Comparison of ENCODE assay signal across 22 cellular contexts in genomic region chr19:58213075-58213369, GRCh38. TPM values are rescaled to one million over a fixed set of nuclear protein-coding genes. Genes with fewer than 3 reads are reported as not detected.
DNase-seq lines count a peak whose midpoint lies in the region; TF ChIP-seq lines count a peak whose summit lies in the region.
"Had no signal": no experiment of that assay in that cellular context is flagged by ENCODE, and none has a peak within 500 bp of the region (broad histone marks: within the 10 kb centered on the region; RNA-seq: fewer than 3 reads in every experiment).

No MANE protein-coding gene starts in this region.

- peaks cover 89% of the 10 kb centered on the region for H3K9me3 ChIP-seq in CD8-positive, alpha-beta memory T cell (ENCODE audit: low read length)
- H3K9me3 ChIP-seq in HEK293 (ENCODE audit: control insufficient read depth, insufficient read depth, low read depth, low read length), result no peaks in the 10 kb centered on the region; the same call in 1 of the 2 replicates
- H3K9me3 ChIP-seq in skeletal muscle tissue (ENCODE audit: control insufficient read depth in 3 of 3, low read length in 3 of 3), result peaks cover 66 to 86% (median 78%) of the 10 kb centered on the region in 3 donors
- peaks cover 14% of the 10 kb centered on the region for H3K9me3 ChIP-seq in HAP-1

- H3K4me3 Mint-ChIP-seq in CD8-positive, alpha-beta memory T cell, result no peak overlapping the region
- H3K4me3 Mint-ChIP-seq in endothelial cell (ENCODE audit: unreplicated experiment), result peak overlapping the region; percentile 86
- no peak overlapping the region for H3K4me3 Mint-ChIP-seq in mesothelial cell of epicardium
- no peak overlapping the region for H3K4me3 Mint-ChIP-seq in type B pancreatic cell
- H3K4me3 Mint-ChIP-seq: B cell had no signal

- POLR2A ChIA-PET in CD8-positive, alpha-beta memory T cell (lab: Charles Lee), result interaction anchor here (1.5 kb wide), 1 partner anchor 29 kb away, joined by 3 read pairs; no protein-coding TSS in a partner anchor
- POLR2A ChIA-PET in HEK293 (lab: Yijun Ruan, JAX), result no interaction called here

- H3K9ac ChIP-seq in skeletal muscle tissue (ENCODE audit: low read depth in 1 of 3, low read length in 3 of 3), result no peak overlapping the region

- peaks cover 49% of the 10 kb centered on the region for H3K36me3 ChIP-seq in CD8-positive, alpha-beta memory T cell (ENCODE audit: insufficient read depth, low read length)
- H3K36me3 ChIP-seq in HEK293 (ENCODE audit: control insufficient read depth in 2 of 2, insufficient read depth in 1 of 2, low read length in 2 of 2), result peaks cover under 1 to 63% of the 10 kb centered on the region in 2 experiments
- peaks cover 57 to 62% (median 60%) of the 10 kb centered on the region in 3 donors for H3K36me3 ChIP-seq in skeletal muscle tissue (ENCODE audit: control insufficient read depth in 3 of 3, insufficient read depth in 3 of 3, low read length in 3 of 3)
- peaks cover 24% of the 10 kb centered on the region for H3K36me3 ChIP-seq in HAP-1 (replicated peaks)

- CTCF ChIA-PET in CD8-positive, alpha-beta memory T cell (lab: Charles Lee), result no interaction called here
- CTCF ChIA-PET in HEK293 (lab: Yijun Ruan, JAX), result no interaction called here

- H3K4me3 ChIP-seq in CD8-positive, alpha-beta memory T cell (ENCODE audit: low read length), result peak overlapping the region; percentile 2
- H3K4me3 ChIP-seq in HEK293 (ENCODE audit: low read depth, low read length) (no peak overlapping the region), skeletal muscle tissue (ENCODE audit: low read length in 3 of 3) (peak overlapping the region in 2 of 3 donors; percentile 23 to 57), HAP-1 (no peak overlapping the region)

- H3K4me1 Mint-ChIP-seq in CD8-positive, alpha-beta memory T cell, result no peaks in the 10 kb centered on the region
- no peaks in the 10 kb centered on the region for H3K4me1 Mint-ChIP-seq in endothelial cell (ENCODE audit: unreplicated experiment)
- no peaks in the 10 kb centered on the region for H3K4me1 Mint-ChIP-seq in mesothelial cell of epicardium
- H3K4me1 Mint-ChIP-seq in type B pancreatic cell (ENCODE audit: unreplicated experiment), result no peaks in the 10 kb centered on the region
- H3K4me1 Mint-ChIP-seq: B cell had no signal

- H3K27me3 ChIP-seq in CD8-positive, alpha-beta memory T cell (ENCODE audit: insufficient read depth, low read length, poor library complexity, severe bottlenecking), result no peaks in the 10 kb centered on the region
- H3K27me3 ChIP-seq in skeletal muscle tissue (ENCODE audit: control insufficient read depth in 3 of 3, insufficient read depth in 3 of 3, low read length in 3 of 3), result no peaks in the 10 kb centered on the region
- H3K27me3 ChIP-seq in HAP-1 (ENCODE audit: low read depth), result no peaks in the 10 kb centered on the region

- H3K27ac Mint-ChIP-seq in CD8-positive, alpha-beta memory T cell, result no peak overlapping the region
- no peak overlapping the region for H3K27ac Mint-ChIP-seq in endothelial cell (ENCODE audit: unreplicated experiment)
- H3K27ac Mint-ChIP-seq in mesothelial cell of epicardium, result no peak overlapping the region
- no peak overlapping the region for H3K27ac Mint-ChIP-seq in type B pancreatic cell
- H3K27ac Mint-ChIP-seq: B cell had no signal

- H3K4me1 ChIP-seq in CD8-positive, alpha-beta memory T cell (ENCODE audit: insufficient read depth, low read length), result no peaks in the 10 kb centered on the region
- H3K4me1 ChIP-seq in HEK293 (ENCODE audit: control insufficient read depth, insufficient read depth, low read length) (no peaks in the 10 kb centered on the region), skeletal muscle tissue (ENCODE audit: control insufficient read depth in 3 of 3, insufficient read depth in 3 of 3, low read length in 3 of 3) (no peaks in the 10 kb centered on the region), HAP-1 (no peaks in the 10 kb centered on the region)

- peaks cover 42 to 57% (median 56%) of the 10 kb centered on the region in 3 donors for H3K36me3 Mint-ChIP-seq in CD8-positive, alpha-beta memory T cell
- H3K36me3 Mint-ChIP-seq in endothelial cell (ENCODE audit: low read depth, unreplicated experiment) (peaks cover 88% of the 10 kb centered on the region), mesothelial cell of epicardium (peaks cover 85% of the 10 kb centered on the region), type B pancreatic cell (peaks cover 64% of the 10 kb centered on the region)

- DNase-seq in CD8-positive, alpha-beta memory T cell, result no peak
- DNase-seq in endothelial cell (ENCODE audit: low spot score) (no peak), mesothelial cell of epicardium (ENCODE audit: low spot score in 2 of 2, unreplicated experiment in 2 of 2) (no peak), HAP-1 (ENCODE audit: low spot score in 2 of 2) (no peak), medulla oblongata (ENCODE audit: extremely low spot score) (no peak), type B pancreatic cell (ENCODE audit: extremely low spot score, unreplicated experiment) (no peak)
- DNase-seq: COR-L47, DMS 273 treated with DMSO at 0.1 percent for 48 hours, DMS79, GF-D8, GOT3, KG1, MM.1S, NCI-H1694 treated with DMSO at 0.1 percent for 48 hours, NCI-H2081, NCI-H2227 treated with DMSO at 0.1 percent for 48 hours, NCI-H526 treated with DMSO at 0.1 percent for 48 hours, SHP77 had no signal

- peaks cover 52 to 96% (median 91%) of the 10 kb centered on the region in 5 donors for H3K9me3 Mint-ChIP-seq in CD8-positive, alpha-beta memory T cell
- H3K9me3 Mint-ChIP-seq in endothelial cell (ENCODE audit: unreplicated experiment), result peaks cover 51% of the 10 kb centered on the region
- peaks cover 82% of the 10 kb centered on the region for H3K9me3 Mint-ChIP-seq in mesothelial cell of epicardium
- H3K9me3 Mint-ChIP-seq in type B pancreatic cell, result peaks cover 32% of the 10 kb centered on the region

- no peak for TF ChIP-seq CTCF in HEK293 (tag by site-specific recombination; IDR thresholded peaks at IDR 0.05)
- no peak for TF ChIP-seq CTCF in endothelial cell (IDR thresholded peaks at IDR 0.05; ENCODE audit: unreplicated experiment)
- TF ChIP-seq CTCF in mesothelial cell of epicardium (IDR thresholded peaks at IDR 0.05; ENCODE audit: unreplicated experiment), result no peak
- TF ChIP-seq CTCF in type B pancreatic cell (conservative IDR thresholded peaks at IDR 0.05), result no peak

- in situ Hi-C loops in HAP-1 (cut with MboI; ENCODE audit: low sequenced_read_pairs), result no loop called here

- no peaks in the 10 kb centered on the region for H3K27me3 Mint-ChIP-seq in CD8-positive, alpha-beta memory T cell
- H3K27me3 Mint-ChIP-seq in endothelial cell (ENCODE audit: unreplicated experiment), result peaks cover 12% of the 10 kb centered on the region
- H3K27me3 Mint-ChIP-seq in mesothelial cell of epicardium (ENCODE audit: low read depth), result no peaks in the 10 kb centered on the region
- H3K27me3 Mint-ChIP-seq in type B pancreatic cell, result no peaks in the 10 kb centered on the region
- H3K27me3 Mint-ChIP-seq: B cell had no signal

- no peak overlapping the region for H3K27ac ChIP-seq in CD8-positive, alpha-beta memory T cell (ENCODE audit: low read depth, low read length)
- no peak overlapping the region for H3K27ac ChIP-seq in HEK293 (ENCODE audit: extremely low read depth, low read depth, low read length)
- no peak overlapping the region for H3K27ac ChIP-seq in skeletal muscle tissue (ENCODE audit: low read depth, low read length)
- H3K27ac ChIP-seq: RWPE1 had no signal

TF ChIP-seq in HEK293, 187 proteins besides CTCF, POLR2A, EP300 and RAD21:
- TF ChIP-seq ZBTB17 (tag by site-specific recombination; IDR thresholded peaks at IDR 0.05) (no peak), ZNF837 (tag by site-specific recombination; IDR thresholded peaks at IDR 0.05) (no peak), ZNF529 (tag by site-specific recombination; IDR thresholded peaks at IDR 0.05; ENCODE audit: insufficient replicate concordance) (no peak), ZNF423 (tag by site-specific recombination; IDR thresholded peaks at IDR 0.05) (no peak), ZNF549 (tag by site-specific recombination; IDR thresholded peaks at IDR 0.05) (peak; percentile 68), FEZF1 (tag by site-specific recombination; IDR thresholded peaks at IDR 0.05) (no peak)

RNA-seq across cellular contexts. Expression of gene ZNF544, which starts 15.7 kb away (rescaled TPM):
- total RNA-seq in CD8-positive, alpha-beta memory T cell, result 10 to 100 TPM; 51.8 to 56.8 TPM
- polyA plus RNA-seq in CD8-positive, alpha-beta memory T cell, result 29.2 TPM
- 44.3 TPM for total RNA-seq in endothelial cell (ENCODE audit: unreplicated experiment)
- total RNA-seq in skeletal muscle tissue, result 26.1 TPM
- total RNA-seq in mesothelial cell of epicardium, result 62.7 to 63.5 TPM (median 63.3 TPM) in 3 replicates
- 52.0 and 52.5 TPM in 2 replicates for total RNA-seq in type B pancreatic cell (ENCODE audit: low replicate concordance)

RNA-seq across cellular contexts. Expression of gene ZNF274, which starts 30.2 kb away (rescaled TPM):
- 10 to 100 TPM; 23.4 to 25.9 TPM for total RNA-seq in CD8-positive, alpha-beta memory T cell
- polyA plus RNA-seq in CD8-positive, alpha-beta memory T cell, result 32.0 TPM
- total RNA-seq in endothelial cell (ENCODE audit: unreplicated experiment), result 21.4 TPM
- 11.0 TPM for total RNA-seq in skeletal muscle tissue
- 27.4 to 30.6 TPM (median 27.9 TPM) in 3 replicates for total RNA-seq in mesothelial cell of epicardium
- 27.2 and 34.1 TPM in 2 replicates for total RNA-seq in type B pancreatic cell (ENCODE audit: low replicate concordance)

Comparison
In these comparisons a context has a peak if more than half of its experiments do, and no peak if none do; other contexts are left out.
1. H3K4me3 ChIP-seq: peak in CD8-positive, alpha-beta memory T cell (single experiment) and skeletal muscle tissue (2 of 3); none in HEK293 (single experiment) and HAP-1 (single experiment).